8 cellular contexts compared by ENCODE assay signal in the genomic region with DNA sequence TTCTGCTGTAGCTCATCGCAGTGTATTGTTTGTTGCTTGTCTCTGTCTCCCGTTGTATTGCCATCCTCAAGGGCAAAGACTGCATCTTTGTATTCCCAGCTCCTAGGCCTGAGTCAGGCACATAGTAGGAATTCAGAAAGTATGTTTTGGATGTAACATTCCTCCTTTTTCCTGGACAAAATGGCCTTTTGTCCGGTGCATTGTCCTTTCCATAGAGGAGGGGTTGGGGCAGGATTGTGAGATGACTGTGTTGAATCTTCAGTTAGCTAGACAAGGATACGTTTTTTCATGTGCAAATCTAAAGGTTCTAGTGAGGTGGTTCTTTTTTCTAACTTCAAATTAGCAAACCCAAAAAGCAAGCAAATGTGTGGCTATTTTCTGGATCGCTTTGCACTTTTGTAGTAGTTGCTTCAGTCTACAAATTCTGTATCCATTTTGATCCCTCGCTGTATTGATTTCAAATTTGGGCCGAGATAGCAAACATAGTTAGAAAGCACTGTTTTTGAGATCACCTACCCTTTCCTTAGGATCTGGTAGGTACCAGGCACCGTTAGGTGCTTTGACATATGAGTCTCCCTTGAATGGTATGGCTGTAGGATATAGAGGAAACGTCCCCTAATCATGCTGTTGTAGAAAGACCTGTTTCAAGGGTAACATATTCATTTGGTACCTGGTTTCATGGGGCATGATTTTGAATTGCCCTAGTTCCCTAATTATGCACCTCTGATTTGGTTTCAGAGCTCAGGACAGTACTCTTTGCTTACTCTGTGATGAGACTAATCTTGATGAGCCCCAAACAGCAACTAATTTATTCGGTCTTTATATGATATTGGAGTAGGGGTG. TPM values are rescaled to one million over a fixed set of nuclear protein-coding genes. Genes with fewer than 3 reads are reported as not detected.
DNase-seq lines count a peak whose midpoint lies in the region; ATAC-seq and TF ChIP-seq lines count a peak whose summit lies in the region.

No MANE protein-coding gene starts in this region.

- H3K36me3 ChIP-seq in cardiac muscle cell: peaks cover 9% of the 10 kb centered on the region
- peaks cover 15% of the 10 kb centered on the region for H3K36me3 ChIP-seq in upper lobe of right lung

- 45 to 54% methylated on average over 10 of the region's 10 CpGs for WGBS in lower leg skin, 2 donors

- peak in 1 of 2 donors; percentile 6 for DNase-seq in cardiac muscle cell (ENCODE audit: low read depth in 1 of 2, low spot score in 1 of 2)
- no peak for DNase-seq in left cardiac atrium
- DNase-seq in astrocyte of the cerebellum (ENCODE audit: low read depth): no peak
- DNase-seq in lower leg skin (ENCODE audit: low spot score in 2 of 2): no peak
- no peak for DNase-seq in upper lobe of right lung
- no peak for DNase-seq in DMS 273 (lab: John Stamatoyannopoulos, UW; ENCODE audit: unreplicated experiment)

- H3K27me3 ChIP-seq in cardiac muscle cell: no peaks in the 10 kb centered on the region
- no peaks in the 10 kb centered on the region for H3K27me3 ChIP-seq in upper lobe of right lung

- in situ Hi-C loops in astrocyte of the cerebellum (cut with HindIII; ENCODE audit: low sequenced_read_pairs): no loop called here

- ATAC-seq in left cardiac atrium (no peak), upper lobe of right lung (no peak), HG02588 (IDR thresholded peaks at IDR 0.05; ENCODE audit: unreplicated experiment) (no peak), GM21526 (IDR thresholded peaks at IDR 0.05; ENCODE audit: low FRiP score, unreplicated experiment) (no peak)

- peak overlapping the region; percentile 71 for H3K4me3 ChIP-seq in cardiac muscle cell
- peak overlapping the region; percentile 98 for H3K4me3 ChIP-seq in astrocyte of the cerebellum (ENCODE audit: low read depth, low read length)
- H3K4me3 ChIP-seq in lower leg skin (ENCODE audit: low read depth, poor library complexity, severe bottlenecking): peak overlapping the region; percentile 96
- H3K4me3 ChIP-seq in upper lobe of right lung: peak overlapping the region; percentile 98

- H3K4me1 ChIP-seq in cardiac muscle cell (ENCODE audit: low read depth) (peaks cover 7% of the 10 kb centered on the region), upper lobe of right lung (peaks cover 13% of the 10 kb centered on the region)

- H3K27ac ChIP-seq in cardiac muscle cell (no peak overlapping the region), upper lobe of right lung (peak overlapping the region; percentile 90)

- TF ChIP-seq CTCF in cardiac muscle cell (IDR thresholded peaks at IDR 0.05; ENCODE audit: low read depth, low read length) (no peak), astrocyte of the cerebellum (IDR thresholded peaks at IDR 0.05; ENCODE audit: low read depth, low read length, missing control alignments) (no peak), lower leg skin (IDR thresholded peaks at IDR 0.05) (no peak), upper lobe of right lung (IDR thresholded peaks at IDR 0.05) (no peak)

- intact Hi-C loops in left cardiac atrium (cut with DNase I) (no loop called here), lower leg skin (cut with DNase I; ENCODE audit: low total_unique reads) (no loop called here), upper lobe of right lung (cut with DNase I) (no loop called here)

- TF ChIP-seq POLR2A in lower leg skin (IDR thresholded peaks at IDR 0.05): no peak

- H3K9me3 ChIP-seq in cardiac muscle cell (ENCODE audit: low read depth): no peaks in the 10 kb centered on the region
- no peaks in the 10 kb centered on the region for H3K9me3 ChIP-seq in upper lobe of right lung

RNA-seq across cellular contexts. Expression of gene PPP1R8, which starts 1.2 kb away (rescaled TPM):
- 47.1 and 58.7 TPM in 2 replicates for total RNA-seq in cardiac muscle cell
- polyA plus RNA-seq in cardiac muscle cell: 13.2 and 13.7 TPM in 2 replicates
- total RNA-seq in left cardiac atrium: 10 to 100 TPM; 25.0 TPM
- total RNA-seq in lower leg skin: 10 to 100 TPM; 25.1 to 49.1 (median 42.0) TPM
- total RNA-seq in upper lobe of right lung: 33.0 TPM

RNA-seq across cellular contexts. Expression of gene THEMIS2, which starts 40.6 kb away (rescaled TPM):
- 0.92 and 3.1 TPM in 2 replicates for total RNA-seq in cardiac muscle cell
- polyA plus RNA-seq in cardiac muscle cell: 0.62 and 1.7 TPM in 2 replicates
- total RNA-seq in left cardiac atrium: 10 to 100 TPM; 12.0 to 15.6 TPM
- total RNA-seq in lower leg skin: 10 to 100 TPM in 2 of 4 donors, 1 to 10 TPM in 2; 5.1 to 12.6 (median 8.9) TPM
- total RNA-seq in upper lobe of right lung: 89.6 TPM

RNA-seq across cellular contexts. Expression of gene STX12, which starts 58.8 kb away (rescaled TPM):
- total RNA-seq in cardiac muscle cell (17.8 and 36.5 TPM in 2 replicates), left cardiac atrium (10 to 100 TPM; 30.5 to 46.6 TPM), lower leg skin (100 to 1,000 TPM in 1 of 4 donors, 10 to 100 TPM in 3; 58.7 to 115 (median 69.8) TPM), upper lobe of right lung (95.6 TPM)
- 18.5 and 22.3 TPM in 2 replicates for polyA plus RNA-seq in cardiac muscle cell
